8 cellular contexts compared by ENCODE assay signal in the genomic region with DNA sequence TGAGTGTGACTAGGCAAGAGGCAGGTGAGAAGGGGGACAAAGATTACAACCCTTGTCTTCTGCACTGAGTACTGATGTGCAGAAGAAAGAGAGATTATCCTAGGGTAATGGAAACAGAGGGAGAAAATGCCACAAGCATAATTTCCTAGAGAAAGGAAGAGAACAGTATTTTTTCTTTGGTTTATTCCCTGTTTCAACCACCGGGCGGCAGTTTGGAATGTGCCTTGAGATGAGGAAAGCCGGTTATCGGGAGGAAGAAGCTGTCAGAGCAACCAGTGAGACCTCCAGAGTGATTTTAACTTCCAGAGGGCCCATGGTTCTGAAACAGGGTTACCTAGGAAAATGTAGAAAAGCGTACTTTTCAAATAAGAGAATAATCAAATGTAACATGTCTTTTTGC.
DNase-seq lines count a peak whose midpoint lies in the region; ATAC-seq, FAIRE-seq and TF ChIP-seq lines count a peak whose summit lies in the region.

No MANE protein-coding gene starts in this region.

- H3K9me3 ChIP-seq in GM12878 (replicated peaks; ENCODE audit: control insufficient read depth, insufficient read depth, low read length) (no peaks in the 10 kb centered on the region), keratinocyte (ENCODE audit: control insufficient read depth, low read depth, low read length) (no peaks in the 10 kb centered on the region), upper lobe of right lung (no peaks in the 10 kb centered on the region)

- RAD21 ChIA-PET in GM12878 (lab: Charles Lee; ENCODE audit: unreplicated experiment): interaction anchor here (0.9 kb wide), 1 partner anchor 117 kb away, joined by 6 read pairs; no protein-coding TSS in a partner anchor

- dilution Hi-C loops in keratinocyte (cut with MboI; ENCODE audit: extremely low pct_ligation_motif_present, low sequenced_read_pairs): no loop called here

- WGBS in GM12878 (ENCODE audit: insufficient coverage, insufficient replicate concordance, low lambda C conversion rate, missing lambda C conversion rate): 100% methylated on average over 5 of the region's 5 CpGs

- peak; percentile 65 for FAIRE-seq in GM12878 (lab: Jason Lieb, UNC)
- no peak for FAIRE-seq in keratinocyte (lab: Jason Lieb, UNC)

- TF ChIP-seq CTCF in GM12878 (IDR thresholded peaks at IDR 0.05 in 2 of 3, conservative IDR thresholded peaks at IDR 0.05 in 1 of 3; ENCODE audit: control insufficient read depth in 2 of 3, extremely low read depth in 1 of 3, insufficient read depth in 1 of 3, low read depth in 3 of 3, low read length in 3 of 3) (peak; percentile 18 to 36 (median 23); a peak in 2 of 6 replicates), keratinocyte (optimal IDR thresholded peaks at IDR 0.05 in 1 of 3, IDR thresholded peaks at IDR 0.05 in 1 of 3, conservative IDR thresholded peaks at IDR 0.05 in 1 of 3; ENCODE audit: extremely low read depth in 1 of 3, insufficient read depth in 2 of 3, low read length in 3 of 3) (peak; percentile 48 to 53 (median 51)), upper lobe of right lung (IDR thresholded peaks at IDR 0.05) (peak; percentile 42)

- SMC1A ChIA-PET in GM12878 (lab: Charles Lee; ENCODE audit: uncharacterized antibody, unreplicated experiment): interaction anchor here (0.6 to 0.8 kb wide), 2 partner anchors 32 to 117 kb away, joined by 4 to 8 read pairs; no protein-coding TSS in a partner anchor

- H3K9ac ChIP-seq in GM12878 (ENCODE audit: control insufficient read depth, insufficient read depth, low read length) (no peak overlapping the region), keratinocyte (ENCODE audit: control insufficient read depth, extremely low read depth, insufficient read depth, low read length) (no peak overlapping the region)

- H3K27ac ChIP-seq in GM12878 (ENCODE audit: control insufficient read depth, insufficient read depth) (no peak overlapping the region), keratinocyte (ENCODE audit: control insufficient read depth, insufficient read depth, low read length) (no peak overlapping the region), upper lobe of right lung (no peak overlapping the region)

- no peaks in the 10 kb centered on the region for H3K79me2 ChIP-seq in GM12878 (ENCODE audit: control insufficient read depth, insufficient read depth, low read length)
- no peaks in the 10 kb centered on the region for H3K79me2 ChIP-seq in keratinocyte (ENCODE audit: control insufficient read depth, insufficient read depth, low read length)

- CTCF ChIA-PET in GM12878 (lab: Yijun Ruan, JAX): interaction anchor here (0.6 to 3.8 kb wide), 2 partner anchors 103 to 117 kb away, joined by 3 to 23 read pairs; a partner anchor contains a TSS

- H3K4me3 ChIP-seq in GM12878 (no peak overlapping the region), keratinocyte (ENCODE audit: control insufficient read depth in 2 of 3, extremely low read depth in 1 of 3, insufficient read depth in 2 of 3, low read depth in 1 of 3, low read length in 3 of 3) (no peak overlapping the region), upper lobe of right lung (no peak overlapping the region)

- DNase-seq in G401 (ENCODE audit: low spot score) (peak; percentile 46), NAMALWA (ENCODE audit: low spot score) (peak; percentile 23), GM12878 (ENCODE audit: low read depth, low spot score) (no peak), keratinocyte (ENCODE audit: low read depth, low spot score) (no peak), upper lobe of right lung (no peak), T1000 (lab: John Stamatoyannopoulos, UW) (no peak)
- no peak for DNase-seq in stimulated activated naive CD4-positive, alpha-beta T cell treated with Interleukin-2 at 50 U/mL for 16 hours (lab: John Stamatoyannopoulos, UW)

- intact Hi-C loops in GM12878 (cut with micrococcal nuclease; ENCODE audit: unreplicated experiment) (no loop called here), upper lobe of right lung (cut with DNase I) (loop anchor here (10.0 kb wide), 1 partner anchor 293 kb away; no protein-coding TSS in a partner anchor)

- H3K4me1 ChIP-seq in GM12878 (ENCODE audit: control insufficient read depth, insufficient read depth, low read length): no peaks in the 10 kb centered on the region
- no peaks in the 10 kb centered on the region for H3K4me1 ChIP-seq in keratinocyte (ENCODE audit: control insufficient read depth, extremely low read depth, insufficient read depth, low read length)
- no peaks in the 10 kb centered on the region for H3K4me1 ChIP-seq in upper lobe of right lung

- ATAC-seq in GM12878 (no peak), upper lobe of right lung (peak; percentile 54), GM21825 (IDR thresholded peaks at IDR 0.05; ENCODE audit: unreplicated experiment) (no peak)

- in situ Hi-C loops in G401 (cut with HindIII; ENCODE audit: low sequenced_read_pairs) (no loop called here), GM12878 (cut with MboI) (no loop called here)

- TF ChIP-seq EP300 in GM12878 (IDR thresholded peaks at IDR 0.05; ENCODE audit: borderline replicate concordance in 1 of 2, control insufficient read depth in 1 of 2, low read depth in 2 of 2, low read length in 2 of 2): no peak

- H3K36me3 ChIP-seq in GM12878 (ENCODE audit: control insufficient read depth in 2 of 2, insufficient read depth in 2 of 2, low read length in 1 of 2) (peaks cover 0 to 3% of the 10 kb centered on the region in 2 experiments; a peak in 1 of 4 replicates), keratinocyte (ENCODE audit: control insufficient read depth in 2 of 2, extremely low read depth in 1 of 2, insufficient read depth in 2 of 2, low read length in 2 of 2) (peaks cover 0 to 5% of the 10 kb centered on the region in 2 experiments), upper lobe of right lung (peaks cover 41% of the 10 kb centered on the region)

- no peak overlapping the region for H2AFZ ChIP-seq in GM12878 (ENCODE audit: control insufficient read depth, low read depth, low read length)
- no peak overlapping the region for H2AFZ ChIP-seq in keratinocyte (ENCODE audit: control insufficient read depth, low read length)

- no TSS peak for BruUV-seq in GM12878 (replicated peaks; lab: Mats Ljungman, UMichigan)

- no peak for TF ChIP-seq POLR2A in GM12878 (IDR thresholded peaks at IDR 0.05; ENCODE audit: low read depth, low read length)

- no peaks in the 10 kb centered on the region for H3K27me3 ChIP-seq in GM12878 (replicated peaks in 1 of 2; ENCODE audit: control insufficient read depth in 2 of 2, insufficient read depth in 2 of 2, low read length in 1 of 2)
- H3K27me3 ChIP-seq in keratinocyte (ENCODE audit: control insufficient read depth, extremely low read depth, insufficient read depth, low read length): no peaks in the 10 kb centered on the region
- no peaks in the 10 kb centered on the region for H3K27me3 ChIP-seq in upper lobe of right lung

- no peaks in the 10 kb centered on the region for H4K20me1 ChIP-seq in GM12878 (ENCODE audit: control insufficient read depth, insufficient read depth)
- H4K20me1 ChIP-seq in keratinocyte (ENCODE audit: control insufficient read depth, extremely low read depth, insufficient read depth, low read length): no peaks in the 10 kb centered on the region

- no peak overlapping the region for H3K4me2 ChIP-seq in GM12878 (ENCODE audit: control insufficient read depth, insufficient read depth)
- no peak overlapping the region for H3K4me2 ChIP-seq in keratinocyte (ENCODE audit: control insufficient read depth, extremely low read depth, insufficient read depth, low read depth, low read length)

- peak; percentile 48 for TF ChIP-seq RAD21 in GM12878 (IDR thresholded peaks at IDR 0.05; ENCODE audit: insufficient read depth, low read depth, low read length)

- no peaks in the 10 kb centered on the region for H3K9me1 ChIP-seq in keratinocyte (ENCODE audit: control insufficient read depth, extremely low read depth, insufficient read depth, low read length)

- POLR2A ChIA-PET in GM12878 (lab: Charles Lee): no interaction called here

TF ChIP-seq in GM12878, 131 proteins besides CTCF, POLR2A, EP300 and RAD21:
- TF ChIP-seq SP1 (IDR thresholded peaks at IDR 0.05; ENCODE audit: low read depth, low read length): no peak
- no peak for TF ChIP-seq TBL1XR1 (IDR thresholded peaks at IDR 0.05; ENCODE audit: low read depth, low read length)
- TF ChIP-seq TCF3 (IDR thresholded peaks at IDR 0.05; ENCODE audit: borderline replicate concordance, insufficient read depth, low read depth, low read length): no peak
- no peak for TF ChIP-seq ZNF24 (IDR thresholded peaks at IDR 0.05)
- peak; percentile 40; the same call in 1 of the 2 replicates for TF ChIP-seq SMC3 (IDR thresholded peaks at IDR 0.05; ENCODE audit: borderline replicate concordance, low read length)
- TF ChIP-seq NR2C1 (IDR thresholded peaks at IDR 0.05): no peak
- TF ChIP-seq ASH2L (IDR thresholded peaks at IDR 0.05; ENCODE audit: borderline replicate concordance, low read depth): no peak
- no peak for TF ChIP-seq FOXK2 (IDR thresholded peaks at IDR 0.05)
- TF ChIP-seq CBX5 (IDR thresholded peaks at IDR 0.05; ENCODE audit: low read depth): no peak

Comparison
In these comparisons a context has a peak if more than half of its experiments do, and no peak if none do; other contexts are left out.
1. DNase-seq: peak in G401 (single experiment) and NAMALWA (single experiment); none in GM12878 (single experiment), keratinocyte (single experiment), upper lobe of right lung (single experiment), stimulated activated naive CD4-positive, alpha-beta T cell treated with Interleukin-2 at 50 U/mL for 16 hours (single experiment) and T1000 (single experiment).
2. Peak in every context shown above with its lines, with median percentiles within 50 percentile points of each other: CTCF ChIP-seq.